11 cellular contexts compared by ENCODE assay signal in genomic region chr2:236489895-236490404, GRCh38.
"Had no signal": no experiment of that assay in that cellular context is flagged by ENCODE, and none has a peak within 500 bp of the region (broad histone marks: within the 10 kb centered on the region; RNA-seq: fewer than 3 reads in every experiment).

No MANE protein-coding gene starts in this region.

- H3K9me3 ChIP-seq: HAP-1 had no signal

- H3K9me3 Mint-ChIP-seq: GM23338 had no signal

- H3K4me3 Mint-ChIP-seq: GM23338, H9, HFFc6 had no signal

- H3K27ac Mint-ChIP-seq: GM23338, HFFc6 had no signal

- DNase-seq: GM23248, GOT3, H7, H9, HCEC 1CT, HFFc6 had no signal

- H2AFZ ChIP-seq: GM23248, GM23338 had no signal

- H3K27ac ChIP-seq: GM23248 had no signal

- H3K4me2 ChIP-seq: GM23338 had no signal

- H3K36me3 ChIP-seq: HAP-1 had no signal

- H3K4me3 ChIP-seq: GM23248, GM23338, HAP-1 had no signal

- H3K4me1 ChIP-seq: HAP-1 had no signal

- H3K9ac ChIP-seq: GM23248 had no signal

- FAIRE-seq: H1, H54 had no signal

- ATAC-seq: GM23338, HCT116 had no signal
